9 cellular contexts compared by ENCODE assay signal in genomic region chr3:179181021-179181472, GRCh38. TPM values are rescaled to one million over a fixed set of nuclear protein-coding genes. Genes with fewer than 3 reads are reported as not detected.
DNase-seq lines count a peak whose midpoint lies in the region; ATAC-seq and TF ChIP-seq lines count a peak whose summit lies in the region.
"Had no signal": no experiment of that assay in that cellular context is flagged by ENCODE, and none has a peak within 500 bp of the region (broad histone marks: within the 10 kb centered on the region; RNA-seq: fewer than 3 reads in every experiment).

No MANE protein-coding gene starts in this region.

- no peak for TF ChIP-seq CTCF in cardiac fibroblast (IDR thresholded peaks at IDR 0.05; ENCODE audit: low read depth, low read length)

- peaks cover 2% of the 10 kb centered on the region for H3K36me3 Mint-ChIP-seq in activated CD8-positive, alpha-beta memory T cell treated with anti-CD3 and anti-CD28 coated beads, Interleukin-2, amount 10 ng/mL, durations not matched to agents 7 days and 5 days
- H3K36me3 Mint-ChIP-seq in CD8-positive, alpha-beta memory T cell = no peaks in the 10 kb centered on the region

- no peak overlapping the region for H3K4me3 ChIP-seq in cardiac fibroblast (replicated peaks in 1 of 2; ENCODE audit: low read depth in 2 of 2, low read length in 2 of 2)
- H3K4me3 ChIP-seq in CD8-positive, alpha-beta memory T cell (ENCODE audit: low read length) = no peak overlapping the region

- H3K9me3 Mint-ChIP-seq in activated CD8-positive, alpha-beta memory T cell treated with anti-CD3 and anti-CD28 coated beads, Interleukin-2, amount 10 ng/mL, durations not matched to agents 7 days and 5 days (ENCODE audit: low read depth) = no peaks in the 10 kb centered on the region
- no peaks in the 10 kb centered on the region for H3K9me3 Mint-ChIP-seq in CD8-positive, alpha-beta memory T cell
- H3K9me3 Mint-ChIP-seq: nephron had no signal

- H3K27ac ChIP-seq in CD8-positive, alpha-beta memory T cell (ENCODE audit: low read depth, low read length) = no peak overlapping the region

- H3K9me3 ChIP-seq in CD8-positive, alpha-beta memory T cell (ENCODE audit: low read length) = no peaks in the 10 kb centered on the region

- no peaks in the 10 kb centered on the region for H3K27me3 Mint-ChIP-seq in activated CD8-positive, alpha-beta memory T cell treated with anti-CD3 and anti-CD28 coated beads, Interleukin-2, amount 10 ng/mL, durations not matched to agents 7 days and 5 days
- H3K27me3 Mint-ChIP-seq in CD8-positive, alpha-beta memory T cell = no peaks in the 10 kb centered on the region

- ATAC-seq in activated CD8-positive, alpha-beta memory T cell treated with anti-CD3 and anti-CD28 coated beads, Interleukin-2, amount 10 ng/mL, durations not matched to agents 7 days and 5 days = peak; percentile 84
- peak; percentile 69 for ATAC-seq in HG03354 (IDR thresholded peaks at IDR 0.05; ENCODE audit: poor library complexity, severe bottlenecking, unreplicated experiment)

- peaks cover 33% of the 10 kb centered on the region for H3K4me1 ChIP-seq in CD8-positive, alpha-beta memory T cell (ENCODE audit: insufficient read depth, low read length)

- no peaks in the 10 kb centered on the region for H3K36me3 ChIP-seq in CD8-positive, alpha-beta memory T cell (ENCODE audit: insufficient read depth, low read length)

- peaks cover 25% of the 10 kb centered on the region for H3K4me1 Mint-ChIP-seq in activated CD8-positive, alpha-beta memory T cell treated with anti-CD3 and anti-CD28 coated beads, Interleukin-2, amount 10 ng/mL, durations not matched to agents 7 days and 5 days
- H3K4me1 Mint-ChIP-seq in CD8-positive, alpha-beta memory T cell = peaks cover 45 to 55% (median 52%) of the 10 kb centered on the region in 3 donors

- POLR2A ChIA-PET in CD8-positive, alpha-beta memory T cell (lab: Charles Lee) = interaction anchor here (0.6 kb wide), 1 partner anchor 33 kb away, joined by 3 read pairs; no protein-coding TSS in a partner anchor

- no peak for DNase-seq in activated CD8-positive, alpha-beta memory T cell treated with anti-CD3 and anti-CD28 coated beads, Interleukin-2, amount 10 ng/mL, durations not matched to agents 7 days and 5 days
- no peak for DNase-seq in activated CD8-positive, alpha-beta memory T cell treated with anti-CD3 and anti-CD28 coated beads, Interleukin-2, amount 50 U/mL, for 48 hours
- peak; percentile 75 to 89 for DNase-seq in cardiac fibroblast (ENCODE audit: low read depth in 2 of 2)
- DNase-seq in renal cortical epithelial cell (ENCODE audit: low read depth) = peak; percentile 33
- no peak for DNase-seq in NOMO-1 treated with DMSO at 0.1 percent for 48 hours (lab: John Stamatoyannopoulos, UW; ENCODE audit: unreplicated experiment)
- DNase-seq in CD8-positive, alpha-beta memory T cell = no peak
- DNase-seq in GM19238 (ENCODE audit: insufficient read length, low spot score) = no peak

- CTCF ChIA-PET in activated CD8-positive, alpha-beta memory T cell treated with anti-CD3 and anti-CD28 coated beads, Interleukin-2, amount 10 ng/mL, durations not matched to agents 7 days and 5 days (lab: Charles Lee) = interaction anchor here (1.2 kb wide), 1 partner anchor 81 kb away, joined by 4 read pairs; no protein-coding TSS in a partner anchor
- CTCF ChIA-PET in CD8-positive, alpha-beta memory T cell (lab: Charles Lee) = interaction anchor here (0.6 kb wide), 1 partner anchor 24 kb away, joined by 3 read pairs; no protein-coding TSS in a partner anchor

- H3K27me3 ChIP-seq in CD8-positive, alpha-beta memory T cell (ENCODE audit: insufficient read depth, low read length, poor library complexity, severe bottlenecking) = no peaks in the 10 kb centered on the region

- H3K4me3 Mint-ChIP-seq in activated CD8-positive, alpha-beta memory T cell treated with anti-CD3 and anti-CD28 coated beads, Interleukin-2, amount 10 ng/mL, durations not matched to agents 7 days and 5 days = no peak overlapping the region
- no peak overlapping the region for H3K4me3 Mint-ChIP-seq in CD8-positive, alpha-beta memory T cell
- H3K4me3 Mint-ChIP-seq: nephron had no signal

- no peak overlapping the region for H3K27ac Mint-ChIP-seq in activated CD8-positive, alpha-beta memory T cell treated with anti-CD3 and anti-CD28 coated beads, Interleukin-2, amount 10 ng/mL, durations not matched to agents 7 days and 5 days
- no peak overlapping the region for H3K27ac Mint-ChIP-seq in CD8-positive, alpha-beta memory T cell

RNA-seq across cellular contexts. Expression of gene PIK3CA, which starts 32.9 kb away (rescaled TPM):
- total RNA-seq in activated CD8-positive, alpha-beta memory T cell treated with anti-CD3 and anti-CD28 coated beads, Interleukin-2, amount 10 ng/mL, durations not matched to agents 7 days and 5 days = 10 to 100 TPM; 18.5 to 19.7 TPM
- 31.3 and 40.1 TPM in 2 replicates for total RNA-seq in renal cortical epithelial cell
- 10 to 100 TPM; 18.8 to 19.5 TPM for total RNA-seq in CD8-positive, alpha-beta memory T cell
- 18.3 TPM for polyA plus RNA-seq in CD8-positive, alpha-beta memory T cell

Comparison
In these comparisons a context has a peak if more than half of its experiments do, and no peak if none do; other contexts are left out.
1. DNase-seq: peak in cardiac fibroblast (2 of 2) and renal cortical epithelial cell (single experiment); none in activated CD8-positive, alpha-beta memory T cell treated with anti-CD3 and anti-CD28 coated beads, Interleukin-2, amount 10 ng/mL, durations not matched to agents 7 days and 5 days (single experiment), activated CD8-positive, alpha-beta memory T cell treated with anti-CD3 and anti-CD28 coated beads, Interleukin-2, amount 50 U/mL, for 48 hours (single experiment), NOMO-1 treated with DMSO at 0.1 percent for 48 hours (single experiment), CD8-positive, alpha-beta memory T cell (0 of 5) and GM19238 (single experiment).